ENCODE assay signal across 1 cellular context in genomic region chr1:120176092-120176855, GRCh38.
A peak's percentile ranks its signal among the peaks of the same experiment; 100 is the strongest.
TF ChIP-seq lines count a peak whose summit lies in the region.

SEC22B (minus strand) TSS chr1:120176520; CDS start chr1:120176381, 139 bp downstream.

TF ChIP-seq in HepG2, 621 proteins besides CTCF, POLR2A, EP300 and RAD21 (continued from another document and continues in another):
- TF ChIP-seq ATF4 (CRISPR knock-in tag; IDR thresholded peaks at IDR 0.05), result peak in 1 of 2 experiments; percentile 74; a peak in 2 of 4 replicates
- peak; percentile 94 for TF ChIP-seq HOXA3 (CRISPR knock-in tag; IDR thresholded peaks at IDR 0.05)
- no peak for TF ChIP-seq SCMH1 (CRISPR knock-in tag; IDR thresholded peaks at IDR 0.05; ENCODE audit: borderline replicate concordance)
- peak; percentile 52; the same call in 1 of the 2 replicates for TF ChIP-seq RFXAP (CRISPR knock-in tag; IDR thresholded peaks at IDR 0.05; ENCODE audit: borderline replicate concordance)
- TF ChIP-seq SMARCE1 (IDR thresholded peaks at IDR 0.05; ENCODE audit: borderline replicate concordance), result no peak
- TF ChIP-seq ZFP36L2 (CRISPR knock-in tag; IDR thresholded peaks at IDR 0.05), result 0 out of 2 replicates have a peak, but pooled peaks have one; percentile 54
- no peak for TF ChIP-seq ZFAT (CRISPR knock-in tag; conservative IDR thresholded peaks at IDR 0.05)
- TF ChIP-seq MAX (IDR thresholded peaks at IDR 0.05), result peak; percentile 78
- TF ChIP-seq ZNF569 (CRISPR knock-in tag; IDR thresholded peaks at IDR 0.05; ENCODE audit: borderline replicate concordance), result no peak
- TF ChIP-seq MAFK (conservative IDR thresholded peaks at IDR 0.05 in 1 of 2, IDR thresholded peaks at IDR 0.05 in 1 of 2; ENCODE audit: low read length in 2 of 2), result 0 out of 4 replicates have a peak, but pooled peaks of 1 of the 2 experiments have one; percentile 5
- TF ChIP-seq PAF1 (CRISPR knock-in tag; IDR thresholded peaks at IDR 0.05), result no peak
- no peak; the same call in 1 of the 2 replicates for TF ChIP-seq ZFP36L1 (CRISPR knock-in tag; IDR thresholded peaks at IDR 0.05)
- TF ChIP-seq ZNF224 (CRISPR knock-in tag; IDR thresholded peaks at IDR 0.05), result no peak
- TF ChIP-seq SP140L (CRISPR knock-in tag; IDR thresholded peaks at IDR 0.05; ENCODE audit: borderline replicate concordance), result no peak
- TF ChIP-seq ZNF431 (CRISPR knock-in tag; IDR thresholded peaks at IDR 0.05; ENCODE audit: borderline replicate concordance, low read depth), result no peak
- TF ChIP-seq TBL1XR1 (IDR thresholded peaks at IDR 0.05; ENCODE audit: borderline replicate concordance, low read length, partially characterized antibody), result no peak
- 0 out of 2 replicates have a peak, but pooled peaks have one; percentile 26 for TF ChIP-seq ZBTB49 (CRISPR knock-in tag; IDR thresholded peaks at IDR 0.05; ENCODE audit: borderline replicate concordance)
- TF ChIP-seq JUNB (CRISPR knock-in tag; IDR thresholded peaks at IDR 0.05; ENCODE audit: borderline replicate concordance), result no peak
- no peak for TF ChIP-seq SMARCC2 (IDR thresholded peaks at IDR 0.05)
- peak; percentile 27 for TF ChIP-seq SKI (IDR thresholded peaks at IDR 0.05; ENCODE audit: partially characterized antibody)
- peak; percentile 83; the same call in 1 of the 2 replicates for TF ChIP-seq ZSCAN9 (CRISPR knock-in tag; IDR thresholded peaks at IDR 0.05; ENCODE audit: borderline replicate concordance)
- TF ChIP-seq ZNF878 (CRISPR knock-in tag; IDR thresholded peaks at IDR 0.05), result peak; percentile 53; the same call in 1 of the 2 replicates
- TF ChIP-seq ZSCAN29 (CRISPR knock-in tag; conservative IDR thresholded peaks at IDR 0.05), result peak; percentile 63; the same call in 1 of the 2 replicates
- TF ChIP-seq KLF13 (CRISPR knock-in tag; IDR thresholded peaks at IDR 0.05), result peak; percentile 73; the same call in 1 of the 2 replicates
- TF ChIP-seq ZNF598 (CRISPR knock-in tag; IDR thresholded peaks at IDR 0.05; ENCODE audit: borderline replicate concordance), result no peak
- TF ChIP-seq ATF3 (CRISPR knock-in tag; IDR thresholded peaks at IDR 0.05), result peak; percentile 70; the same call in 1 of the 2 replicates
- peak; percentile 70; the same call in 1 of the 2 replicates for TF ChIP-seq MIER3 (CRISPR knock-in tag; IDR thresholded peaks at IDR 0.05; ENCODE audit: borderline replicate concordance)
- TF ChIP-seq MXD4 (CRISPR knock-in tag; IDR thresholded peaks at IDR 0.05), result peak; percentile 79; the same call in 1 of the 2 replicates
- TF ChIP-seq NR2C2 (CRISPR knock-in tag; IDR thresholded peaks at IDR 0.05; ENCODE audit: borderline replicate concordance), result peak; percentile 76
- no peak for TF ChIP-seq TRIM22 (IDR thresholded peaks at IDR 0.05)
- no peak for TF ChIP-seq ZFP1 (CRISPR knock-in tag; IDR thresholded peaks at IDR 0.05)
- TF ChIP-seq HDAC6 (IDR thresholded peaks at IDR 0.05; ENCODE audit: low read depth, low read length), result no peak
- TF ChIP-seq KLF16 (CRISPR knock-in tag; IDR thresholded peaks at IDR 0.05), result peak in 1 of 2 experiments; percentile 94; a peak in 2 of 4 replicates
- TF ChIP-seq AKNA (CRISPR knock-in tag; IDR thresholded peaks at IDR 0.05; ENCODE audit: borderline replicate concordance), result no peak
- 0 out of 2 replicates have a peak, but pooled peaks have one; percentile 32 for TF ChIP-seq ESRRA (CRISPR knock-in tag; IDR thresholded peaks at IDR 0.05; ENCODE audit: low read depth)
- peak; percentile 92 for TF ChIP-seq ZFX (CRISPR knock-in tag; IDR thresholded peaks at IDR 0.05; ENCODE audit: low read depth)
- TF ChIP-seq ZNF503 (CRISPR knock-in tag; IDR thresholded peaks at IDR 0.05), result 0 out of 2 replicates have a peak, but pooled peaks have one; percentile 64
- TF ChIP-seq ZNF704 (CRISPR knock-in tag; IDR thresholded peaks at IDR 0.05; ENCODE audit: borderline replicate concordance), result no peak
- TF ChIP-seq CAMTA2 (CRISPR knock-in tag; IDR thresholded peaks at IDR 0.05; ENCODE audit: borderline replicate concordance), result no peak
- TF ChIP-seq GMEB1 (CRISPR knock-in tag; IDR thresholded peaks at IDR 0.05; ENCODE audit: borderline replicate concordance), result peak; percentile 76; the same call in 1 of the 2 replicates
- TF ChIP-seq YY1 (IDR thresholded peaks at IDR 0.05; ENCODE audit: insufficient read depth, insufficient replicate concordance, low read depth, low read length), result peak; percentile 75
- no peak; the same call in 1 of the 2 replicates for TF ChIP-seq HOXA9 (CRISPR knock-in tag; IDR thresholded peaks at IDR 0.05; ENCODE audit: borderline replicate concordance)
- no peak for TF ChIP-seq SOX13 (IDR thresholded peaks at IDR 0.05)
- TF ChIP-seq SOX13 (CRISPR knock-in tag; conservative IDR thresholded peaks at IDR 0.05 in 1 of 2, IDR thresholded peaks at IDR 0.05 in 1 of 2), result peak in 1 of 2 experiments; percentile 27; a peak in 1 of 4 replicates
- TF ChIP-seq ZNF766 (CRISPR knock-in tag; IDR thresholded peaks at IDR 0.05; ENCODE audit: borderline replicate concordance), result peak; percentile 74; the same call in 1 of the 2 replicates
- no peak for TF ChIP-seq GATA4 (IDR thresholded peaks at IDR 0.05; ENCODE audit: borderline replicate concordance, low read depth)
- TF ChIP-seq ZNF552 (CRISPR knock-in tag; IDR thresholded peaks at IDR 0.05; ENCODE audit: borderline replicate concordance), result 0 out of 2 replicates have a peak, but pooled peaks have one; percentile 41
- no peak; the same call in 1 of the 2 replicates for TF ChIP-seq PRMT3 (CRISPR knock-in tag; IDR thresholded peaks at IDR 0.05; ENCODE audit: borderline replicate concordance, low read depth)
- TF ChIP-seq ZNF230 (CRISPR knock-in tag; IDR thresholded peaks at IDR 0.05), result peak; percentile 55; the same call in 1 of the 2 replicates
